ENCODE assay signal across 23 cellular contexts in the genomic region with DNA sequence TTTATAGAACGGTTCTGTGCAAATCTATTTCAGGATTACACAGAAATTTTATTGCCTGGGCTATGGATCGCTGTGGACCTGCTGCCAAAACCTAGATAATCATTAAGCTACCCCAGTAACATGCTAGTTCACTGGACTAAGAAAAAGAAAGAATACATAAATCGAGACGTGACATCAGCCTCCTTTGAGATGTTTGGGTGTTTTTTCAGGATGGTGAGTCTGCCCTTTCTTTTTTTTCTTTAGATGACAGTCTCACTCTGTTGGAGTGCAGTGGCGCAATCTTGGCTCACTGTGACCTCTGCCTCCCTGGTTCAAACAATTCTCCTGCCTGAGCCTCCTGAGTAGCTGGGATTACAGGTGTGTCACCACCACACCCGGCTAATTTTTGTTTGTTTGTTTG. TPM values are rescaled to one million over a fixed set of nuclear protein-coding genes. Genes with fewer than 3 reads are reported as not detected.
DNase-seq lines count a peak whose midpoint lies in the region; ATAC-seq, FAIRE-seq and TF ChIP-seq lines count a peak whose summit lies in the region.
"Had no signal": no experiment of that assay in that cellular context is flagged by ENCODE, and none has a peak within 500 bp of the region (broad histone marks: within the 10 kb centered on the region; RNA-seq: fewer than 3 reads in every experiment).

No MANE protein-coding gene starts in this region.

- no peak for FAIRE-seq in pancreas (lab: Jason Lieb, UNC)
- FAIRE-seq in urothelium cell line (lab: Jason Lieb, UNC), result no peak
- FAIRE-seq: GM19239 had no signal

- no peaks in the 10 kb centered on the region for H4K20me1 ChIP-seq in PC-9 (ENCODE audit: insufficient read depth)

- H3K4me3 Mint-ChIP-seq in Calu3 (ENCODE audit: low read depth, unreplicated experiment), result peak overlapping the region; percentile 26
- H3K4me3 Mint-ChIP-seq: activated CD4-positive, alpha-beta T cell treated with anti-CD3 and anti-CD28 coated beads for 36 hours; type B pancreatic cell had no signal

- peak overlapping the region; percentile 10; the same call in 1 of the 2 replicates for H3K4me2 ChIP-seq in PC-9

- no peaks in the 10 kb centered on the region for H3K9me3 Mint-ChIP-seq in Calu3 (ENCODE audit: low read depth, unreplicated experiment)
- H3K9me3 Mint-ChIP-seq: type B pancreatic cell had no signal

- H3K4me3 ChIP-seq in PC-9 (no peak overlapping the region), foreskin fibroblast (ENCODE audit: low read depth in 1 of 2, low read length in 2 of 2) (no peak overlapping the region), pancreas (no peak overlapping the region)
- H3K4me3 ChIP-seq: dorsolateral prefrontal cortex, sigmoid colon had no signal

- TF ChIP-seq CTCF in Calu3 (IDR thresholded peaks at IDR 0.05; ENCODE audit: unreplicated experiment) (no peak), PC-9 (conservative IDR thresholded peaks at IDR 0.05) (no peak), foreskin fibroblast (IDR thresholded peaks at IDR 0.05; ENCODE audit: low read depth, low read length) (no peak), pancreas (IDR thresholded peaks at IDR 0.05) (no peak)

- CTCF ChIA-PET in Calu3 (lab: Charles Lee) (interaction anchor here (1.1 to 1.8 kb wide), 2 partner anchors 18 to 40 kb away, joined by 4 to 6 read pairs; no protein-coding TSS in a partner anchor), PC-9 (lab: Charles Lee) (no interaction called here)

- no peak overlapping the region for H2AFZ ChIP-seq in PC-9

- H3K27me3 ChIP-seq in PC-9 (ENCODE audit: insufficient read depth, low read depth) (no peaks in the 10 kb centered on the region), pancreas (no peaks in the 10 kb centered on the region)
- H3K27me3 ChIP-seq: brain microvascular endothelial cell, dorsolateral prefrontal cortex, sigmoid colon had no signal

- no peak overlapping the region for H3K27ac Mint-ChIP-seq in Calu3 (ENCODE audit: unreplicated experiment)
- H3K27ac Mint-ChIP-seq: activated CD4-positive, alpha-beta T cell treated with anti-CD3 and anti-CD28 coated beads for 36 hours; type B pancreatic cell had no signal

- H3F3A ChIP-seq in PC-9 (ENCODE audit: insufficient read depth, low read depth), result no peaks in the 10 kb centered on the region

- H3K9me2 ChIP-seq in PC-9 (ENCODE audit: insufficient read depth), result no peaks in the 10 kb centered on the region

- H3K36me3 Mint-ChIP-seq in Calu3 (ENCODE audit: insufficient read depth, unreplicated experiment), result peaks cover 4% of the 10 kb centered on the region
- H3K36me3 Mint-ChIP-seq: type B pancreatic cell had no signal

- no peaks in the 10 kb centered on the region for H3K27me3 Mint-ChIP-seq in Calu3 (ENCODE audit: unreplicated experiment)
- H3K27me3 Mint-ChIP-seq: type B pancreatic cell had no signal

- H3K36me3 ChIP-seq in PC-9 (ENCODE audit: low read depth), result no peaks in the 10 kb centered on the region
- H3K36me3 ChIP-seq in pancreas, result no peaks in the 10 kb centered on the region
- H3K36me3 ChIP-seq: brain microvascular endothelial cell, neutrophil, sigmoid colon had no signal

- peaks cover 46% of the 10 kb centered on the region for H3K4me1 Mint-ChIP-seq in Calu3 (ENCODE audit: low read depth, unreplicated experiment)
- H3K4me1 Mint-ChIP-seq: activated CD4-positive, alpha-beta T cell treated with anti-CD3 and anti-CD28 coated beads for 36 hours had no signal

- 10 to 15% methylated on average over 6 of the region's 6 CpGs for WGBS in pancreas, 2 donors

- H3K79me2 ChIP-seq in PC-9 (ENCODE audit: low read depth), result no peaks in the 10 kb centered on the region

- H3K27ac ChIP-seq in PC-9 (0 out of 2 replicates have a peak overlapping the region, but pooled peaks have one; percentile 19), pancreas (peak overlapping the region in 1 of 4 donors; percentile 64)
- H3K27ac ChIP-seq: brain microvascular endothelial cell, dorsolateral prefrontal cortex, neutrophil, sigmoid colon had no signal

- H3K4me1 ChIP-seq in PC-9 (replicated peaks; ENCODE audit: insufficient read depth), result no peaks in the 10 kb centered on the region
- peaks cover 7 to 12% (median 7%) of the 10 kb centered on the region in 3 donors for H3K4me1 ChIP-seq in pancreas

- ATAC-seq in pancreas, result peak; percentile 86 to 90 (median 88)
- ATAC-seq: activated CD4-positive, alpha-beta T cell treated with anti-CD3 and anti-CD28 coated beads for 36 hours had no signal

- DNase-seq in Calu3 (peak; percentile 49), PC-9 (peak in 1 of 2 experiments; percentile 42), foreskin fibroblast (peak; percentile 11 to 40), pancreas (peak in 3 of 6 donors; percentile 21 to 29 (median 28)), SKM-1 treated with dmso at 0.1 percent for 144 hours (lab: John Stamatoyannopoulos, UW; ENCODE audit: unreplicated experiment) (no peak), NCI-H69 (lab: John Stamatoyannopoulos, UW) (no peak), urothelium cell line (ENCODE audit: low spot score) (no peak), NCI-H526 treated with DMSO at 0.1 percent for 48 hours (lab: John Stamatoyannopoulos, UW) (no peak)
- DNase-seq: activated CD4-positive, alpha-beta T cell treated with anti-CD3 and anti-CD28 coated beads for 36 hours; activated CD8-positive, alpha-beta memory T cell treated with anti-CD3 and anti-CD28 coated beads, Interleukin-2, amount 50 U/mL, for 48 hours; activated naive CD4-positive, alpha-beta T cell treated with anti-CD3 and anti-CD28 coated beads, Interleukin-2, amount 50 U/mL, for 16 hours; brain microvascular endothelial cell; dorsolateral prefrontal cortex; GF-D8; Karpas-422; mesendoderm; NCI-H1436; SHP77 treated with DMSO at 0.1 percent for 48 hours; sigmoid colon had no signal

- POLR2A ChIA-PET in PC-9 (lab: Charles Lee; ENCODE audit: unreplicated experiment), result no interaction called here

- H3K9me3 ChIP-seq in PC-9 (ENCODE audit: insufficient read depth, low read depth) (no peaks in the 10 kb centered on the region), pancreas (no peaks in the 10 kb centered on the region)
- H3K9me3 ChIP-seq: neutrophil had no signal

- intact Hi-C loops in Calu3 (cut with micrococcal nuclease; ENCODE audit: unreplicated experiment), result no loop called here
- intact Hi-C loops in PC-9 (cut with micrococcal nuclease; ENCODE audit: unreplicated experiment), result no loop called here
- intact Hi-C loops in pancreas (cut with DNase I), result no loop called here

- BruUV-seq in Calu3 (replicated peaks; lab: Mats Ljungman, UMichigan) (no TSS peak), PC-9 (replicated peaks; lab: Mats Ljungman, UMichigan) (no TSS peak)

RNA-seq across cellular contexts. Expression of a gene that starts 52.0 kb away (rescaled TPM):
- 1.4 and 2.9 TPM in 2 replicates for total RNA-seq in Calu3 (2022)
- total RNA-seq in PC-9 (2021), result 10.6 and 13.3 TPM in 2 replicates
- 1 to 10 TPM in 2 of 6 donors, under 1 TPM in 4; 0.25 to 4.3 (median 0.76) TPM for total RNA-seq in pancreas
- polyA plus RNA-seq in pancreas, result 1 to 10 TPM; 1.6 to 1.7 TPM
- total RNA-seq: activated CD4-positive, alpha-beta T cell treated with anti-CD3 and anti-CD28 coated beads for 36 hours; T-helper 2 cell treated with Interferon-gamma antibody and Interleukin-4, amounts not matched to agents 100 ng/mL and 5 ng/mL, for 36 hours had no signal

Comparison
In these comparisons a context has a peak if more than half of its experiments do, and no peak if none do; other contexts are left out.
1. DNase-seq: peak in Calu3 (single experiment) and foreskin fibroblast (2 of 2); none in SKM-1 treated with dmso at 0.1 percent for 144 hours (single experiment), NCI-H69 (single experiment), urothelium cell line (single experiment) and NCI-H526 treated with DMSO at 0.1 percent for 48 hours (single experiment).